In genomic region chr2:130307850-130308249, GRCh38 we compare ENCODE assay signal across 1 cellular context.
A peak's percentile ranks its signal among the peaks of the same experiment; 100 is the strongest.
TF ChIP-seq lines count a peak whose summit lies in the region.

No MANE protein-coding gene starts in this region.

TF ChIP-seq in K562, 482 proteins besides CTCF, POLR2A, EP300 and RAD21:
- no peak for TF ChIP-seq ELF1 (tag; IDR thresholded peaks at IDR 0.05)
- TF ChIP-seq USF2 (CRISPR knock-in tag; IDR thresholded peaks at IDR 0.05) = peak; percentile 19; the same call in 1 of the 2 replicates
- TF ChIP-seq CCNT2 (IDR thresholded peaks at IDR 0.05; ENCODE audit: borderline replicate concordance, extremely low read depth, insufficient read length, low read depth, low read length) = no peak
- no peak for TF ChIP-seq GTF3C2 (IDR thresholded peaks at IDR 0.05; ENCODE audit: borderline replicate concordance, extremely low read depth, insufficient read length)
- TF ChIP-seq NCOA6 (IDR thresholded peaks at IDR 0.05) = no peak
- TF ChIP-seq IFI16 (CRISPR knock-in tag; IDR thresholded peaks at IDR 0.05) = no peak
- no peak for TF ChIP-seq MTF1 (CRISPR knock-in tag; IDR thresholded peaks at IDR 0.05; ENCODE audit: borderline replicate concordance)
